ENCODE assay signal across 2 cellular contexts in the genomic region with DNA sequence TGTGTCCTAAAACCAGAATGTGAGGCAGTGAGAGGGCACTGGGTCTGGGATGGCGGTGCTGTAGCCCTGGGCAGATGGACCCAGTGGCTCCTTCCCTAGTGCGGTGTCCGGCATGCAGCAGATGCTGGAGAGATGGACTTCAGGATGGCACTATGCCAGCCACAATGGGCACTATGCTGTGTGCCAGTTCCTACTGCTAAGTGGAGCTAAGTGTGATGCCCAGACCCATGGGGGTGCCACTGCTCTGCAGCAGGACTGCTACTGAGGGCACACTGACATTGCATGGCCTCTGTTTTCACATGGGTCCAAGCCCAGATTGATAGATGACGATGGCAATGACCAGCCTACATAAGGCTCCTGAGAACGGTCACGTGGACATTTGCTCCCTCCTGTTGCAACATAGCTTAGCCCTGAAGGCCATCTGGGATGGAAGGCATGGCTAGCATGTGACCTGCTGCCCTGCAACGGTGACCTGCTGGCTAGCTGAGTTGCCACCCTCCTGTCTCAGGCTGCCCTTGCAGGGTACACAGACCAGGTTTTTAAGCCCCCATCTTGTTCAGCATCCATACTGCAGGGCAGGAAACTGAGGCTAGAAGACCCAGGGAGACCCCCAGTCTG.
TF ChIP-seq lines count a peak whose summit lies in the region.

No MANE protein-coding gene starts in this region.

TF ChIP-seq in H1, 55 proteins besides CTCF, POLR2A, EP300 and RAD21:
- TF ChIP-seq SUZ12 (IDR thresholded peaks at IDR 0.05; ENCODE audit: low read length): no peak
- TF ChIP-seq RXRA (IDR thresholded peaks at IDR 0.05; ENCODE audit: insufficient read depth, low read depth, low read length): no peak
- no peak for TF ChIP-seq NANOG (IDR thresholded peaks at IDR 0.05; ENCODE audit: insufficient read depth, low read depth, low read length, poor library complexity, severe bottlenecking)
- TF ChIP-seq FOSL1 (IDR thresholded peaks at IDR 0.05; ENCODE audit: insufficient read depth, low read depth, low read length): no peak
- no peak for TF ChIP-seq CHD1 (IDR thresholded peaks at IDR 0.05; ENCODE audit: low read depth, low read length)
- no peak for TF ChIP-seq NRF1 (IDR thresholded peaks at IDR 0.05; ENCODE audit: low read depth, low read length)
- TF ChIP-seq TBP (IDR thresholded peaks at IDR 0.05; ENCODE audit: low read depth, low read length): no peak
- TF ChIP-seq TAF7 (optimal IDR thresholded peaks at IDR 0.05; ENCODE audit: borderline replicate concordance, low read depth, low read length): no peak
- no peak for TF ChIP-seq CBX8 (IDR thresholded peaks at IDR 0.05; ENCODE audit: borderline replicate concordance, low read depth, low read length)
- no peak for TF ChIP-seq KDM4A (IDR thresholded peaks at IDR 0.05; ENCODE audit: low read depth, low read length, severe bottlenecking)
- no peak for TF ChIP-seq BCL11A (IDR thresholded peaks at IDR 0.05; ENCODE audit: low read depth in 2 of 2, low read length in 2 of 2)

TF ChIP-seq in WTC11, 78 proteins besides CTCF, POLR2A, EP300 and RAD21:
- TF ChIP-seq NFE2L1 (CRISPR knock-in tag; IDR thresholded peaks at IDR 0.05): no peak
- no peak for TF ChIP-seq ZNF396 (CRISPR knock-in tag; IDR thresholded peaks at IDR 0.05; ENCODE audit: borderline replicate concordance)
- TF ChIP-seq, protein P1, sequence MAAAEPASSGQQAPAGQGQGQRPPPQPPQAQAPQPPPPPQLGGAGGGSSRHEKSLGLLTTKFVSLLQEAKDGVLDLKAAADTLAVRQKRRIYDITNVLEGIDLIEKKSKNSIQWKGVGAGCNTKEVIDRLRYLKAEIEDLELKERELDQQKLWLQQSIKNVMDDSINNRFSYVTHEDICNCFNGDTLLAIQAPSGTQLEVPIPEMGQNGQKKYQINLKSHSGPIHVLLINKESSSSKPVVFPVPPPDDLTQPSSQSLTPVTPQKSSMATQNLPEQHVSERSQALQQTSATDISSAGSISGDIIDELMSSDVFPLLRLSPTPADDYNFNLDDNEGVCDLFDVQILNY (CRISPR knock-in tag; IDR thresholded peaks at IDR 0.05): no peak
- no peak for TF ChIP-seq ZNF138 (CRISPR knock-in tag; conservative IDR thresholded peaks at IDR 0.05)
- no peak for TF ChIP-seq JUN (CRISPR knock-in tag; IDR thresholded peaks at IDR 0.05)
- no peak for TF ChIP-seq KAT7 (CRISPR knock-in tag; IDR thresholded peaks at IDR 0.05; ENCODE audit: borderline replicate concordance)
- TF ChIP-seq, protein P2, sequence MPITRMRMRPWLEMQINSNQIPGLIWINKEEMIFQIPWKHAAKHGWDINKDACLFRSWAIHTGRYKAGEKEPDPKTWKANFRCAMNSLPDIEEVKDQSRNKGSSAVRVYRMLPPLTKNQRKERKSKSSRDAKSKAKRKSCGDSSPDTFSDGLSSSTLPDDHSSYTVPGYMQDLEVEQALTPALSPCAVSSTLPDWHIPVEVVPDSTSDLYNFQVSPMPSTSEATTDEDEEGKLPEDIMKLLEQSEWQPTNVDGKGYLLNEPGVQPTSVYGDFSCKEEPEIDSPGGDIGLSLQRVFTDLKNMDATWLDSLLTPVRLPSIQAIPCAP (CRISPR knock-in tag; IDR thresholded peaks at IDR 0.05): no peak
- TF ChIP-seq FOXP1 (CRISPR knock-in tag; IDR thresholded peaks at IDR 0.05; ENCODE audit: borderline replicate concordance): no peak
- TF ChIP-seq NFYB (CRISPR knock-in tag; conservative IDR thresholded peaks at IDR 0.05; ENCODE audit: low read depth): no peak
- TF ChIP-seq, protein P3, sequence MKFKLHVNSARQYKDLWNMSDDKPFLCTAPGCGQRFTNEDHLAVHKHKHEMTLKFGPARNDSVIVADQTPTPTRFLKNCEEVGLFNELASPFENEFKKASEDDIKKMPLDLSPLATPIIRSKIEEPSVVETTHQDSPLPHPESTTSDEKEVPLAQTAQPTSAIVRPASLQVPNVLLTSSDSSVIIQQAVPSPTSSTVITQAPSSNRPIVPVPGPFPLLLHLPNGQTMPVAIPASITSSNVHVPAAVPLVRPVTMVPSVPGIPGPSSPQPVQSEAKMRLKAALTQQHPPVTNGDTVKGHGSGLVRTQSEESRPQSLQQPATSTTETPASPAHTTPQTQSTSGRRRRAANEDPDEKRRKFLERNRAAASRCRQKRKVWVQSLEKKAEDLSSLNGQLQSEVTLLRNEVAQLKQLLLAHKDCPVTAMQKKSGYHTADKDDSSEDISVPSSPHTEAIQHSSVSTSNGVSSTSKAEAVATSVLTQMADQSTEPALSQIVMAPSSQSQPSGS (CRISPR knock-in tag; IDR thresholded peaks at IDR 0.05; ENCODE audit: borderline replicate concordance, low read depth): no peak
- no peak for TF ChIP-seq SP1 (CRISPR knock-in tag; conservative IDR thresholded peaks at IDR 0.05)
- TF ChIP-seq, protein P4, sequence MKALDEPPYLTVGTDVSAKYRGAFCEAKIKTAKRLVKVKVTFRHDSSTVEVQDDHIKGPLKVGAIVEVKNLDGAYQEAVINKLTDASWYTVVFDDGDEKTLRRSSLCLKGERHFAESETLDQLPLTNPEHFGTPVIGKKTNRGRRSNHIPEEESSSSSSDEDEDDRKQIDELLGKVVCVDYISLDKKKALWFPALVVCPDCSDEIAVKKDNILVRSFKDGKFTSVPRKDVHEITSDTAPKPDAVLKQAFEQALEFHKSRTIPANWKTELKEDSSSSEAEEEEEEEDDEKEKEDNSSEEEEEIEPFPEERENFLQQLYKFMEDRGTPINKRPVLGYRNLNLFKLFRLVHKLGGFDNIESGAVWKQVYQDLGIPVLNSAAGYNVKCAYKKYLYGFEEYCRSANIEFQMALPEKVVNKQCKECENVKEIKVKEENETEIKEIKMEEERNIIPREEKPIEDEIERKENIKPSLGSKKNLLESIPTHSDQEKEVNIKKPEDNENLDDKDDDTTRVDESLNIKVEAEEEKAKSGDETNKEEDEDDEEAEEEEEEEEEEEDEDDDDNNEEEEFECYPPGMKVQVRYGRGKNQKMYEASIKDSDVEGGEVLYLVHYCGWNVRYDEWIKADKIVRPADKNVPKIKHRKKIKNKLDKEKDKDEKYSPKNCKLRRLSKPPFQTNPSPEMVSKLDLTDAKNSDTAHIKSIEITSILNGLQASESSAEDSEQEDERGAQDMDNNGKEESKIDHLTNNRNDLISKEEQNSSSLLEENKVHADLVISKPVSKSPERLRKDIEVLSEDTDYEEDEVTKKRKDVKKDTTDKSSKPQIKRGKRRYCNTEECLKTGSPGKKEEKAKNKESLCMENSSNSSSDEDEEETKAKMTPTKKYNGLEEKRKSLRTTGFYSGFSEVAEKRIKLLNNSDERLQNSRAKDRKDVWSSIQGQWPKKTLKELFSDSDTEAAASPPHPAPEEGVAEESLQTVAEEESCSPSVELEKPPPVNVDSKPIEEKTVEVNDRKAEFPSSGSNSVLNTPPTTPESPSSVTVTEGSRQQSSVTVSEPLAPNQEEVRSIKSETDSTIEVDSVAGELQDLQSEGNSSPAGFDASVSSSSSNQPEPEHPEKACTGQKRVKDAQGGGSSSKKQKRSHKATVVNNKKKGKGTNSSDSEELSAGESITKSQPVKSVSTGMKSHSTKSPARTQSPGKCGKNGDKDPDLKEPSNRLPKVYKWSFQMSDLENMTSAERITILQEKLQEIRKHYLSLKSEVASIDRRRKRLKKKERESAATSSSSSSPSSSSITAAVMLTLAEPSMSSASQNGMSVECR (CRISPR knock-in tag; IDR thresholded peaks at IDR 0.05; ENCODE audit: borderline replicate concordance): no peak
- TF ChIP-seq, protein P5, sequence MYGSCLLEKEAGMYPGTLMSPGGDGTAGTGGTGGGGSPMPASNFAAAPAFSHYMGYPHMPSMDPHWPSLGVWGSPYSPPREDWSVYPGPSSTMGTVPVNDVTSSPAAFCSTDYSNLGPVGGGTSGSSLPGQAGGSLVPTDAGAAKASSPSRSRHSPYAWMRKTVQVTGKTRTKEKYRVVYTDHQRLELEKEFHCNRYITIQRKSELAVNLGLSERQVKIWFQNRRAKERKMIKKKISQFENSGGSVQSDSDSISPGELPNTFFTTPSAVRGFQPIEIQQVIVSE (CRISPR knock-in tag; IDR thresholded peaks at IDR 0.05; ENCODE audit: borderline replicate concordance): no peak
- TF ChIP-seq SMAD3 (CRISPR knock-in tag; IDR thresholded peaks at IDR 0.05; ENCODE audit: borderline replicate concordance): no peak
- no peak for TF ChIP-seq FOXK1 (CRISPR knock-in tag; IDR thresholded peaks at IDR 0.05)
- TF ChIP-seq, protein P6, sequence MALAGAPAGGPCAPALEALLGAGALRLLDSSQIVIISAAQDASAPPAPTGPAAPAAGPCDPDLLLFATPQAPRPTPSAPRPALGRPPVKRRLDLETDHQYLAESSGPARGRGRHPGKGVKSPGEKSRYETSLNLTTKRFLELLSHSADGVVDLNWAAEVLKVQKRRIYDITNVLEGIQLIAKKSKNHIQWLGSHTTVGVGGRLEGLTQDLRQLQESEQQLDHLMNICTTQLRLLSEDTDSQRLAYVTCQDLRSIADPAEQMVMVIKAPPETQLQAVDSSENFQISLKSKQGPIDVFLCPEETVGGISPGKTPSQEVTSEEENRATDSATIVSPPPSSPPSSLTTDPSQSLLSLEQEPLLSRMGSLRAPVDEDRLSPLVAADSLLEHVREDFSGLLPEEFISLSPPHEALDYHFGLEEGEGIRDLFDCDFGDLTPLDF (CRISPR knock-in tag; IDR thresholded peaks at IDR 0.05): no peak
